Comparison of ENCODE assay signal across 2 cellular contexts in genomic region chr20:62183426-62184142, GRCh38.
TF ChIP-seq lines count a peak whose summit lies in the region.

No MANE protein-coding gene starts in this region.

TF ChIP-seq in H1, 55 proteins besides CTCF, POLR2A, EP300 and RAD21:
- TF ChIP-seq, protein P1, sequence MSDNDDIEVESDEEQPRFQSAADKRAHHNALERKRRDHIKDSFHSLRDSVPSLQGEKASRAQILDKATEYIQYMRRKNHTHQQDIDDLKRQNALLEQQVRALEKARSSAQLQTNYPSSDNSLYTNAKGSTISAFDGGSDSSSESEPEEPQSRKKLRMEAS (IDR thresholded peaks at IDR 0.05), result no peak
- TF ChIP-seq SIN3A (conservative IDR thresholded peaks at IDR 0.05 in 1 of 2, IDR thresholded peaks at IDR 0.05 in 1 of 2; ENCODE audit: low read depth in 1 of 2, low read length in 2 of 2) (0 out of 4 replicates have a peak, but pooled peaks of 1 of the 2 experiments have one; percentile 2), JUND (IDR thresholded peaks at IDR 0.05; ENCODE audit: low read length) (no peak), PHF8 (conservative IDR thresholded peaks at IDR 0.05; ENCODE audit: low read depth, low read length) (no peak)
TF ChIP-seq in H1: peak in this region for 1.

TF ChIP-seq in neural cell, 6 proteins besides CTCF, POLR2A, EP300 and RAD21:
- TF ChIP-seq TAF1 (IDR thresholded peaks at IDR 0.05; ENCODE audit: low read depth), result no peak
- TF ChIP-seq EZH2 (IDR thresholded peaks at IDR 0.05; ENCODE audit: borderline replicate concordance, insufficient read depth, low read length, poor library complexity, severe bottlenecking), result no peak
- no peak for TF ChIP-seq POLR2AphosphoS5 (IDR thresholded peaks at IDR 0.05)
- no peak for TF ChIP-seq SMC3 (conservative IDR thresholded peaks at IDR 0.05; ENCODE audit: poor library complexity)
- TF ChIP-seq REST (IDR thresholded peaks at IDR 0.05; ENCODE audit: borderline replicate concordance), result no peak
- TF ChIP-seq MXI1 (conservative IDR thresholded peaks at IDR 0.05; ENCODE audit: poor library complexity, severe bottlenecking), result no peak
